ENCODE assay signal across 8 cellular contexts in genomic region chrX:154886069-154886788, GRCh38. TPM values are rescaled to one million over a fixed set of nuclear protein-coding genes. Genes with fewer than 3 reads are reported as not detected.
A peak's percentile ranks its signal among the peaks of the same experiment; 100 is the strongest.
DNase-seq lines count a peak whose midpoint lies in the region; ATAC-seq and TF ChIP-seq lines count a peak whose summit lies in the region.
"Not testable (repeated sequence)": the region's sequence is repeated elsewhere in the genome, so short reads cannot be mapped to it uniquely, and the experiment has no call there.

Gene F8A1, plus strand, starts transcription at chrX:154886355. Its CDS starts 20 bp downstream, at chrX:154886375.

- peak in 4 of 5 donors; percentile 5 to 57 (median 26) for DNase-seq in CD4-positive, alpha-beta memory T cell
- peak; percentile 62 for DNase-seq in activated CD8-positive, alpha-beta memory T cell treated with anti-CD3 and anti-CD28 coated beads, Interleukin-2, amount 50 U/mL, for 48 hours
- DNase-seq in choroid plexus epithelial cell (ENCODE audit: low read depth); mucosa of gallbladder (ENCODE audit: low spot score): not testable (repeated sequence)
- DNase-seq in stimulated activated CD8-positive, alpha-beta memory T cell treated with anti-CD3 and anti-CD28 coated beads, Interleukin-12 subunit alpha, Interleukin-12 subunit beta, amount 100 ng/mL, for 24 hours (ENCODE audit: extremely low read depth), result peak; percentile 3

- H3K79me2 ChIP-seq in OCI-LY1 (ENCODE audit: insufficient read depth, low read length), result not testable (repeated sequence)

- POLR2A ChIA-PET in CD4-positive, alpha-beta memory T cell (lab: Charles Lee; ENCODE audit: partially characterized antibody), result not testable (repeated sequence)

- H2AFZ ChIP-seq in OCI-LY1 (ENCODE audit: low read length), result not testable (repeated sequence)

- TF ChIP-seq CTCF in OCI-LY1 (IDR thresholded peaks at IDR 0.05; ENCODE audit: low read length); choroid plexus epithelial cell (conservative IDR thresholded peaks at IDR 0.05; ENCODE audit: low read depth, low read length): not testable (repeated sequence)

- not testable (repeated sequence) for H3K36me3 ChIP-seq in CD4-positive, alpha-beta memory T cell (ENCODE audit: insufficient read depth, low read length); OCI-LY1 (ENCODE audit: insufficient read depth, low read length)

- not testable (repeated sequence) for H3K4me3 Mint-ChIP-seq in CD4-positive, alpha-beta memory T cell

- not testable (repeated sequence) for H3K36me3 Mint-ChIP-seq in CD4-positive, alpha-beta memory T cell

- not testable (repeated sequence) for H3K9me2 ChIP-seq in OCI-LY1 (ENCODE audit: low read depth, low read length)

- H3K27me3 ChIP-seq in CD4-positive, alpha-beta memory T cell (ENCODE audit: insufficient read depth, low read length); OCI-LY1 (ENCODE audit: insufficient read depth, low read length): not testable (repeated sequence)

- H4K20me1 ChIP-seq in OCI-LY1 (ENCODE audit: insufficient read depth, low read length), result not testable (repeated sequence)

- H3K9me3 ChIP-seq in CD4-positive, alpha-beta memory T cell (ENCODE audit: control insufficient read depth in 1 of 2, low read length in 2 of 2); OCI-LY1 (ENCODE audit: low read length): not testable (repeated sequence)

- H3K4me2 ChIP-seq in OCI-LY1 (ENCODE audit: low read length), result not testable (repeated sequence)

- H3F3A ChIP-seq in OCI-LY1 (ENCODE audit: insufficient read depth, low read length), result not testable (repeated sequence)

- H3K4me3 ChIP-seq in CD4-positive, alpha-beta memory T cell (ENCODE audit: low read length in 2 of 2), result not testable (repeated sequence)
- H3K4me3 ChIP-seq in OCI-LY1 (ENCODE audit: low read depth, low read length, poor library complexity, severe bottlenecking) (peak within 1 kb of the TSS; percentile 38), choroid plexus epithelial cell (ENCODE audit: low read depth, low read length) (peak within 1 kb of the TSS; percentile 28)

- ATAC-seq in GM19468 (IDR thresholded peaks at IDR 0.05; ENCODE audit: extremely low read depth, unreplicated experiment) (peak; percentile 66), HG02981 (IDR thresholded peaks at IDR 0.05; ENCODE audit: unreplicated experiment) (peak; percentile 52)

- not testable (repeated sequence) for H3K9me3 Mint-ChIP-seq in CD4-positive, alpha-beta memory T cell

- CTCF ChIA-PET in CD4-positive, alpha-beta memory T cell (lab: Charles Lee; ENCODE audit: partially characterized antibody), result not testable (repeated sequence)

- not testable (repeated sequence) for H3K27me3 Mint-ChIP-seq in CD4-positive, alpha-beta memory T cell

- not testable (repeated sequence) for H3K9ac ChIP-seq in OCI-LY1 (ENCODE audit: low read length)

- intact Hi-C loops in CD4-positive, alpha-beta memory T cell (cut with micrococcal nuclease), result not testable (repeated sequence)

- not testable (repeated sequence) for H3K27ac Mint-ChIP-seq in CD4-positive, alpha-beta memory T cell

- not testable (repeated sequence) for H3K27ac ChIP-seq in CD4-positive, alpha-beta memory T cell (ENCODE audit: low read depth, low read length); OCI-LY1 (ENCODE audit: low read depth, low read length, poor library complexity, severe bottlenecking)

- H3K4me1 ChIP-seq in CD4-positive, alpha-beta memory T cell (ENCODE audit: insufficient read depth, low read length), result peaks cover 13% of the 10 kb centered on the region
- not testable (repeated sequence) for H3K4me1 ChIP-seq in OCI-LY1 (ENCODE audit: insufficient read depth, low read length, severe bottlenecking)

- peaks cover 2 to 11% (median 7%) of the 10 kb centered on the region in 4 donors for H3K4me1 Mint-ChIP-seq in CD4-positive, alpha-beta memory T cell

RNA-seq across cellular contexts. Expression of gene F8A1, which starts in this region (rescaled TPM):
- total RNA-seq in CD4-positive, alpha-beta memory T cell, result 10 to 100 TPM; 56.1 to 58.2 TPM
- polyA plus RNA-seq in CD4-positive, alpha-beta memory T cell, result 10 to 100 TPM; 20.3 to 90.4 TPM
- total RNA-seq in mucosa of gallbladder, result 31.7 TPM
